14 cellular contexts compared by ENCODE assay signal in the genomic region with DNA sequence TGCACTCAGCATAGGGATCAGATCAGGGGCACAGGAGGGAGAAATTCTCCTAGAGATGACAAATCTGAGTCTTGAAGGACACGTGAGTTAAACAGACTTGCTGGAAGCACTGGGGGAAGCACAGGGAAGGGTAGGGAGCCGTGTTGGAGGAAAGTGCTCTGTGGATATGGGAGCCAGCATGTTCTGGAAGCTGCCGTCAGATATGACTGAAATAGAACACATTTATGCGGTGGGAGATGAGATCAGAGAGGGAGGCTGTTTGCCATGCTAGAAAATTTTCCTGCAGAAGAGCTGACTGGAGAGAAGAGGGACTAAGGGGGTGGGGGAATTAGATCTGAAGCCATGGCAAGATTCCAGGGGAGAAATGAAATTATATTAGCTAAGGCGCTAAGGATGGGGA. TPM values are rescaled to one million over a fixed set of nuclear protein-coding genes. Genes with fewer than 3 reads are reported as not detected.
DNase-seq lines count a peak whose midpoint lies in the region; ATAC-seq, FAIRE-seq and TF ChIP-seq lines count a peak whose summit lies in the region.
"Had no signal": no experiment of that assay in that cellular context is flagged by ENCODE, and none has a peak within 500 bp of the region (broad histone marks: within the 10 kb centered on the region; RNA-seq: fewer than 3 reads in every experiment).

No MANE protein-coding gene starts in this region.

- peak overlapping the region in 4 of 11 experiments; percentile 79 to 94 (median 86); a peak in 3 of 22 replicates for H3K9ac ChIP-seq in BLaER1 treated with 17β-estradiol and CSF1 and Interleukin-3, amounts not matched to agents 10 nM and 100 nM
- H3K9ac ChIP-seq in kidney (ENCODE audit: low read length in 2 of 2), result peak overlapping the region in 1 of 2 donors; percentile 97

- in situ Hi-C loops in HAP-1 (cut with MboI; ENCODE audit: low sequenced_read_pairs), result no loop called here

- peaks cover 37% of the 10 kb centered on the region for H3K4me1 Mint-ChIP-seq in activated naive CD8-positive, alpha-beta T cell (ENCODE audit: low read depth)
- H3K4me1 Mint-ChIP-seq in naive B cell, result peaks cover 36 to 54% (median 37%) of the 10 kb centered on the region in 3 donors

- peaks cover 40 to 52% (median 47%) of the 10 kb centered on the region in 11 experiments for H3K36me3 ChIP-seq in BLaER1 treated with 17β-estradiol and CSF1 and Interleukin-3, amounts not matched to agents 10 nM and 100 nM
- H3K36me3 ChIP-seq in HAP-1 (replicated peaks) (peaks cover 44% of the 10 kb centered on the region), kidney (ENCODE audit: control insufficient read depth in 1 of 2, insufficient read depth in 2 of 2, low read length in 2 of 2) (peaks cover 9 to 17% of the 10 kb centered on the region in 2 donors), vagina (peaks cover 0 to 30% of the 10 kb centered on the region in 2 donors)

- peak overlapping the region; percentile 97 for H3K4me3 Mint-ChIP-seq in activated naive CD8-positive, alpha-beta T cell
- H3K4me3 Mint-ChIP-seq in naive B cell, result peak overlapping the region in 7 of 8 donors; percentile 27 to 100 (median 99)

- peaks cover 8% of the 10 kb centered on the region for H3K36me3 Mint-ChIP-seq in activated naive CD8-positive, alpha-beta T cell
- H3K36me3 Mint-ChIP-seq in naive B cell, result peaks cover 8 to 14% of the 10 kb centered on the region in 2 donors

- peaks cover 0 to 22% (median 10%) of the 10 kb centered on the region in 11 experiments; a peak in 11 of 22 replicates for H3K27me3 ChIP-seq in BLaER1 treated with 17β-estradiol and CSF1 and Interleukin-3, amounts not matched to agents 10 nM and 100 nM
- H3K27me3 ChIP-seq in HAP-1 (ENCODE audit: low read depth) (no peaks in the 10 kb centered on the region), vagina (no peaks in the 10 kb centered on the region)
- H3K27me3 ChIP-seq: upper lobe of left lung had no signal

- no peaks in the 10 kb centered on the region for H3K27me3 Mint-ChIP-seq in activated naive CD8-positive, alpha-beta T cell
- no peaks in the 10 kb centered on the region for H3K27me3 Mint-ChIP-seq in naive B cell

- DNase-seq in HAP-1 (ENCODE audit: low spot score in 2 of 2) (no peak), naive B cell (no peak), HK-2 (ENCODE audit: unreplicated experiment) (no peak), GM20000 (ENCODE audit: low spot score) (no peak), kidney (no peak), vagina (ENCODE audit: extremely low spot score in 2 of 2) (no peak)
- DNase-seq: activated gamma-delta T cell treated with Interleukin-2 at 50 U/mL for 16 hours, NCI-H1105, occipital lobe, upper lobe of left lung had no signal

- no peak for ATAC-seq in naive B cell (ENCODE audit: low read depth in 2 of 2)

- no peak overlapping the region for H3K27ac ChIP-seq in BLaER1 treated with 17β-estradiol and CSF1 and Interleukin-3, amounts not matched to agents 10 nM and 100 nM
- H3K27ac ChIP-seq in kidney (ENCODE audit: low read depth in 2 of 2, low read length in 2 of 2) (no peak overlapping the region), vagina (no peak overlapping the region)

- TF ChIP-seq CTCF in GM20000 (IDR thresholded peaks at IDR 0.05; ENCODE audit: extremely low read depth, missing control alignments) (no peak), kidney (IDR thresholded peaks at IDR 0.05; ENCODE audit: borderline replicate concordance, extremely low read depth, insufficient read depth) (no peak), vagina (IDR thresholded peaks at IDR 0.05) (no peak)

- peaks cover 14 to 22% (median 21%) of the 10 kb centered on the region in 11 experiments for H3K9me3 ChIP-seq in BLaER1 treated with 17β-estradiol and CSF1 and Interleukin-3, amounts not matched to agents 10 nM and 100 nM (replicated peaks in 1 of 11)
- no peaks in the 10 kb centered on the region for H3K9me3 ChIP-seq in HAP-1
- no peaks in the 10 kb centered on the region for H3K9me3 ChIP-seq in kidney (ENCODE audit: control insufficient read depth in 1 of 2, low read length in 2 of 2)
- H3K9me3 ChIP-seq in vagina, result no peaks in the 10 kb centered on the region
- H3K9me3 ChIP-seq: upper lobe of left lung had no signal

- H3K4me2 ChIP-seq in BLaER1 treated with 17β-estradiol and CSF1 and Interleukin-3, amounts not matched to agents 10 nM and 100 nM, result peak overlapping the region; percentile 77 to 96 (median 89)

- no peak for TF ChIP-seq POLR2A in vagina (IDR thresholded peaks at IDR 0.05)

- peak overlapping the region; percentile 98 for H3K27ac Mint-ChIP-seq in activated naive CD8-positive, alpha-beta T cell
- peak overlapping the region in 3 of 6 donors; percentile 13 to 97 (median 71) for H3K27ac Mint-ChIP-seq in naive B cell

- intact Hi-C loops in kidney (cut with DNase I) (no loop called here), vagina (cut with DNase I) (no loop called here)

- H4K20me1 ChIP-seq in BLaER1 treated with 17β-estradiol and CSF1 and Interleukin-3, amounts not matched to agents 10 nM and 100 nM, result no peaks in the 10 kb centered on the region

- H3K4me1 ChIP-seq in BLaER1 treated with 17β-estradiol and CSF1 and Interleukin-3, amounts not matched to agents 10 nM and 100 nM, result peaks cover 10 to 18% (median 13%) of the 10 kb centered on the region in 10 experiments
- H3K4me1 ChIP-seq in HAP-1 (peaks cover 4% of the 10 kb centered on the region), kidney (ENCODE audit: control insufficient read depth in 1 of 2, insufficient read depth in 1 of 2, low read depth in 1 of 2, low read length in 2 of 2) (peaks cover 16 to 17% of the 10 kb centered on the region in 2 donors), vagina (peaks cover 30% of the 10 kb centered on the region)

- no peaks in the 10 kb centered on the region for H3K9me3 Mint-ChIP-seq in activated naive CD8-positive, alpha-beta T cell (ENCODE audit: low read depth)
- H3K9me3 Mint-ChIP-seq in naive B cell, result peaks cover 0 to 4% (median under 1%) of the 10 kb centered on the region in 7 donors

- peak overlapping the region in 2 of 10 experiments; percentile 60 to 90; a peak in 4 of 20 replicates for H3K4me3 ChIP-seq in BLaER1 treated with 17β-estradiol and CSF1 and Interleukin-3, amounts not matched to agents 10 nM and 100 nM
- H3K4me3 ChIP-seq in HAP-1, result peak overlapping the region; percentile 92; the same call in 1 of the 2 replicates
- peak overlapping the region in 1 of 2 donors; percentile 99 for H3K4me3 ChIP-seq in kidney (ENCODE audit: low read length in 2 of 2)
- H3K4me3 ChIP-seq in vagina, result no peak overlapping the region

- no peak for FAIRE-seq in kidney (lab: Jason Lieb, UNC)
- FAIRE-seq: endothelial cell of umbilical vein, H54 had no signal

RNA-seq across cellular contexts. Expression of gene TAMM41, which starts 1.8 kb away (rescaled TPM):
- 10 to 100 TPM; 18.1 to 39.3 (median 27.6) TPM for polyA plus RNA-seq in naive B cell (ENCODE audit: low read depth in 6 of 6)
- 19.4 TPM for total RNA-seq in kidney
- 10.3 TPM for polyA plus RNA-seq in kidney (ENCODE audit: insufficient read depth, low read depth, low replicate concordance)
- total RNA-seq in vagina, result 27.5 TPM
